14 cellular contexts compared by ENCODE assay signal in genomic region chr13:27556109-27556508, GRCh38.
DNase-seq lines count a peak whose midpoint lies in the region; ATAC-seq, FAIRE-seq and TF ChIP-seq lines count a peak whose summit lies in the region.
"Had no signal": no experiment of that assay in that cellular context is flagged by ENCODE, and none has a peak within 500 bp of the region (broad histone marks: within the 10 kb centered on the region; RNA-seq: fewer than 3 reads in every experiment).

No MANE protein-coding gene starts in this region.

- POLR2A ChIA-PET in Caco-2 (lab: Charles Lee), result no interaction called here

- no peak for FAIRE-seq in frontal cortex (lab: Jason Lieb, UNC)
- FAIRE-seq: GM12891, HTR-8/SVneo had no signal

- CTCF ChIA-PET in Caco-2 (lab: Charles Lee), result no interaction called here

- H3K27me3 Mint-ChIP-seq in Caco-2 (ENCODE audit: insufficient read depth, unreplicated experiment), result no peaks in the 10 kb centered on the region
- H3K27me3 Mint-ChIP-seq: activated T-helper 17 cell treated with anti-CD3 and anti-CD28 coated beads, Interleukin-2, amount 50 U/mL, for 72 hours had no signal

- H3K9me3 ChIP-seq in Caco-2 (no peaks in the 10 kb centered on the region), mucosa of descending colon (no peaks in the 10 kb centered on the region)
- H3K9me3 ChIP-seq: colonic mucosa had no signal

- H3K9me3 Mint-ChIP-seq in Caco-2 (ENCODE audit: unreplicated experiment), result peaks cover 10% of the 10 kb centered on the region
- H3K9me3 Mint-ChIP-seq: activated T-helper 17 cell treated with anti-CD3 and anti-CD28 coated beads, Interleukin-2, amount 50 U/mL, for 72 hours had no signal

- intact Hi-C loops in Caco-2 (cut with micrococcal nuclease; ENCODE audit: unreplicated experiment) (no loop called here), mucosa of descending colon (cut with DNase I, micrococcal nuclease) (no loop called here)

- H3K27ac Mint-ChIP-seq in Caco-2 (ENCODE audit: unreplicated experiment), result no peak overlapping the region
- H3K27ac Mint-ChIP-seq: activated T-helper 17 cell treated with anti-CD3 and anti-CD28 coated beads, Interleukin-2, amount 50 U/mL, for 72 hours; WTC11 had no signal

- BruUV-seq in Caco-2 (replicated peaks; lab: Mats Ljungman, UMichigan), result no TSS peak

- H3K4me1 ChIP-seq in Caco-2 (peaks cover 15% of the 10 kb centered on the region), mucosa of descending colon (ENCODE audit: low read depth) (no peaks in the 10 kb centered on the region)
- H3K4me1 ChIP-seq: colonic mucosa had no signal

- peaks cover 3% of the 10 kb centered on the region; the same call in 1 of the 2 replicates for H3K36me3 ChIP-seq in Caco-2 (ENCODE audit: control insufficient read depth, insufficient read depth, low read length)
- no peaks in the 10 kb centered on the region for H3K36me3 ChIP-seq in mucosa of descending colon (ENCODE audit: low read depth)

- no peak for ATAC-seq in mucosa of descending colon
- ATAC-seq: activated T-helper 17 cell treated with anti-CD3 and anti-CD28 coated beads, Interleukin-2, amount 50 U/mL, for 72 hours; WTC11 had no signal

- TF ChIP-seq CTCF in AG09309 (IDR thresholded peaks at IDR 0.05; ENCODE audit: control insufficient read depth, insufficient read depth, low read depth, low read length, missing control alignments) (no peak), astrocyte of the spinal cord (IDR thresholded peaks at IDR 0.05; ENCODE audit: low read depth, low read length) (peak; percentile 44), Caco-2 (IDR thresholded peaks at IDR 0.05; ENCODE audit: insufficient read depth in 1 of 2, low read depth in 1 of 2, low read length in 1 of 2, severe bottlenecking in 1 of 2, unreplicated experiment in 1 of 2) (no peak), mucosa of descending colon (IDR thresholded peaks at IDR 0.05) (no peak)

- no peak overlapping the region for H3K4me3 Mint-ChIP-seq in Caco-2 (ENCODE audit: unreplicated experiment)
- H3K4me3 Mint-ChIP-seq: activated T-helper 17 cell treated with anti-CD3 and anti-CD28 coated beads, Interleukin-2, amount 50 U/mL, for 72 hours; WTC11 had no signal

- peak; percentile 29 for DNase-seq in AG09309 (ENCODE audit: low read depth)
- DNase-seq in HT1080 (ENCODE audit: low read depth), result peak; percentile 67
- DNase-seq in astrocyte of the spinal cord (ENCODE audit: low read depth, low spot score), result peak; percentile 88
- DNase-seq in kidney tubule cell (ENCODE audit: low spot score), result peak; percentile 29
- no peak for DNase-seq in frontal cortex (ENCODE audit: low spot score in 2 of 2)
- DNase-seq in Caco-2, result no peak
- DNase-seq in mucosa of descending colon, result no peak
- DNase-seq in inferior parietal cortex (ENCODE audit: extremely low spot score), result no peak
- DNase-seq: colonic mucosa, NCI-H2081 treated with DMSO at 0.1 percent for 48 hours had no signal

- H3K27me3 ChIP-seq in Caco-2 (replicated peaks; ENCODE audit: control insufficient read depth, insufficient read depth, low read length), result no peaks in the 10 kb centered on the region
- H3K27me3 ChIP-seq: colonic mucosa had no signal

- in situ Hi-C loops in astrocyte of the spinal cord (cut with HindIII; ENCODE audit: low sequenced_read_pairs), result no loop called here

- no peak overlapping the region for H3K4me3 ChIP-seq in AG09309 (ENCODE audit: control insufficient read depth, low read depth, low read length)
- H3K4me3 ChIP-seq in astrocyte of the spinal cord (ENCODE audit: low read depth, low read length), result no peak overlapping the region
- H3K4me3 ChIP-seq in Caco-2 (ENCODE audit: low read depth, low read length), result no peak overlapping the region
- H3K4me3 ChIP-seq in mucosa of descending colon, result no peak overlapping the region
- H3K4me3 ChIP-seq: colonic mucosa had no signal

- peaks cover 14% of the 10 kb centered on the region for H3K4me1 Mint-ChIP-seq in Caco-2 (ENCODE audit: low read depth, unreplicated experiment)
- H3K4me1 Mint-ChIP-seq: WTC11 had no signal

- H3K36me3 Mint-ChIP-seq in Caco-2 (ENCODE audit: insufficient read depth, unreplicated experiment), result peaks cover 33% of the 10 kb centered on the region

Comparison
In these comparisons a context has a peak if more than half of its experiments do, and no peak if none do; other contexts are left out.
1. DNase-seq: peak in AG09309 (single experiment), HT1080 (single experiment), astrocyte of the spinal cord (single experiment) and kidney tubule cell (single experiment); none in frontal cortex (0 of 2), Caco-2 (0 of 2), mucosa of descending colon (0 of 3) and inferior parietal cortex (single experiment).